1 cellular context compared by ENCODE assay signal in the genomic region with DNA sequence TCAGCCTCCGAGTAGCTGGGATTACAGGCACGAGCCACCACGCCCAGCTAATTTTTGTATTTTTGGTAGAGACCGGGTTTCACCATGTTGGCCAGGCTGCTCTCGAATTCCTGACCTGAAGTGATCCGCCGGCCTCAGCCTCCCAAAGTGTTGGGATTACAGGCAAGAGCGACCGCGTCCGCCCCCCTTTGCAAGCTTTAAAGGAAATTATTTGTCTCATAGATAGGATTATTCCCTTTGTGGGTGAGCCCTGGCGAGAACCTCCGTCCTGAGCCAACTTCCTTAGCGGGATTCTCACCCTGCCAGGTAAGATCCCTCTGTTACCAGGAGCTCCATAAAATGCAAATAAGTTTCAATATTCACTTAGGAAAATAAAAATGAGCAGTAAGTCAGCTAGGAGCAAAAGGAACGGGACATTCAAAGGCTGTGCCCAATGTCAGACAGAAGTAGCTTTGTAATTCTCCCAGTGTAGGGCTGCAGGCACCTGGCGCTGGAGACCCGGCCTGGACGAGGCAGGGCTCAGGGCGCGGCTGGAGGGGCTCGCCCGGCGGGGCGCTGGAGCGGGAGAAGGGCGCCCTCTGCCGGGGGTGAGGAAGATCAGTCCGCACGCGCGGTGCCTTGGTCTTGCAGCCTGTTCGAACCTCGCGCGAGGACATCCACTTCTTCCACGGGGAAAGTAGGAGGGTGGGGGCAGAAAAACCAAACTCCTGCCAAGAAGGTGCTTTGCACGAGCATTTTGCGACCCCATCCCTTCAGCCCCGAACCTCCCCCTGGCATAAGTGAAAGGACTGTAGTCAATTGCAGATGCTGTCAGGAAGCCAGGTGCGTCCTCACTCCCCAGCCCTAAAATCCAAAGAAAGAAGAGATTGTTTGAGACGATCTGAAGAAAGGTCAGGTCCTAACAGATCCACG.
TF ChIP-seq lines count a peak whose summit lies in the region.

No MANE protein-coding gene starts in this region.

TF ChIP-seq in GM12878, 131 proteins besides CTCF, POLR2A, EP300 and RAD21 (continued from another document):
- peak; percentile 78 for TF ChIP-seq SMC3 (IDR thresholded peaks at IDR 0.05; ENCODE audit: borderline replicate concordance, low read length)
- no peak for TF ChIP-seq SPI1 (IDR thresholded peaks at IDR 0.05; ENCODE audit: borderline replicate concordance, insufficient read depth, low read depth, low read length)
- TF ChIP-seq NR2C2 (IDR thresholded peaks at IDR 0.05; ENCODE audit: borderline replicate concordance, control insufficient read depth, insufficient read length, low read depth), result no peak
- no peak for TF ChIP-seq CHD4 (IDR thresholded peaks at IDR 0.05)
- TF ChIP-seq POU2F2 (IDR thresholded peaks at IDR 0.05; ENCODE audit: borderline replicate concordance, low read depth, low read length), result 0 out of 3 replicates have a peak, but pooled peaks have one; percentile 17
- TF ChIP-seq FOXM1 (IDR thresholded peaks at IDR 0.05; ENCODE audit: low read depth, low read length), result 0 out of 2 replicates have a peak, but pooled peaks have one; percentile 36
- TF ChIP-seq, protein P1, sequence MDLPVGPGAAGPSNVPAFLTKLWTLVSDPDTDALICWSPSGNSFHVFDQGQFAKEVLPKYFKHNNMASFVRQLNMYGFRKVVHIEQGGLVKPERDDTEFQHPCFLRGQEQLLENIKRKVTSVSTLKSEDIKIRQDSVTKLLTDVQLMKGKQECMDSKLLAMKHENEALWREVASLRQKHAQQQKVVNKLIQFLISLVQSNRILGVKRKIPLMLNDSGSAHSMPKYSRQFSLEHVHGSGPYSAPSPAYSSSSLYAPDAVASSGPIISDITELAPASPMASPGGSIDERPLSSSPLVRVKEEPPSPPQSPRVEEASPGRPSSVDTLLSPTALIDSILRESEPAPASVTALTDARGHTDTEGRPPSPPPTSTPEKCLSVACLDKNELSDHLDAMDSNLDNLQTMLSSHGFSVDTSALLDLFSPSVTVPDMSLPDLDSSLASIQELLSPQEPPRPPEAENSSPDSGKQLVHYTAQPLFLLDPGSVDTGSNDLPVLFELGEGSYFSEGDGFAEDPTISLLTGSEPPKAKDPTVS (IDR thresholded peaks at IDR 0.05; ENCODE audit: low read depth, low read length), result no peak
- TF ChIP-seq SREBF1 (IDR thresholded peaks at IDR 0.05; ENCODE audit: low read length), result no peak
- TF ChIP-seq, protein P2, sequence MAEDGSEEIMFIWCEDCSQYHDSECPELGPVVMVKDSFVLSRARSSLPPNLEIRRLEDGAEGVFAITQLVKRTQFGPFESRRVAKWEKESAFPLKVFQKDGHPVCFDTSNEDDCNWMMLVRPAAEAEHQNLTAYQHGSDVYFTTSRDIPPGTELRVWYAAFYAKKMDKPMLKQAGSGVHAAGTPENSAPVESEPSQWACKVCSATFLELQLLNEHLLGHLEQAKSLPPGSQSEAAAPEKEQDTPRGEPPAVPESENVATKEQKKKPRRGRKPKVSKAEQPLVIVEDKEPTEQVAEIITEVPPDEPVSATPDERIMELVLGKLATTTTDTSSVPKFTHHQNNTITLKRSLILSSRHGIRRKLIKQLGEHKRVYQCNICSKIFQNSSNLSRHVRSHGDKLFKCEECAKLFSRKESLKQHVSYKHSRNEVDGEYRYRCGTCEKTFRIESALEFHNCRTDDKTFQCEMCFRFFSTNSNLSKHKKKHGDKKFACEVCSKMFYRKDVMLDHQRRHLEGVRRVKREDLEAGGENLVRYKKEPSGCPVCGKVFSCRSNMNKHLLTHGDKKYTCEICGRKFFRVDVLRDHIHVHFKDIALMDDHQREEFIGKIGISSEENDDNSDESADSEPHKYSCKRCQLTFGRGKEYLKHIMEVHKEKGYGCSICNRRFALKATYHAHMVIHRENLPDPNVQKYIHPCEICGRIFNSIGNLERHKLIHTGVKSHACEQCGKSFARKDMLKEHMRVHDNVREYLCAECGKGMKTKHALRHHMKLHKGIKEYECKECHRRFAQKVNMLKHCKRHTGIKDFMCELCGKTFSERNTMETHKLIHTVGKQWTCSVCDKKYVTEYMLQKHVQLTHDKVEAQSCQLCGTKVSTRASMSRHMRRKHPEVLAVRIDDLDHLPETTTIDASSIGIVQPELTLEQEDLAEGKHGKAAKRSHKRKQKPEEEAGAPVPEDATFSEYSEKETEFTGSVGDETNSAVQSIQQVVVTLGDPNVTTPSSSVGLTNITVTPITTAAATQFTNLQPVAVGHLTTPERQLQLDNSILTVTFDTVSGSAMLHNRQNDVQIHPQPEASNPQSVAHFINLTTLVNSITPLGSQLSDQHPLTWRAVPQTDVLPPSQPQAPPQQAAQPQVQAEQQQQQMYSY (CRISPR knock-in tag; IDR thresholded peaks at IDR 0.05), result no peak
- TF ChIP-seq SIN3A (IDR thresholded peaks at IDR 0.05; ENCODE audit: low read depth, low read length), result peak; percentile 51; the same call in 1 of the 2 replicates
- TF ChIP-seq, protein P3, sequence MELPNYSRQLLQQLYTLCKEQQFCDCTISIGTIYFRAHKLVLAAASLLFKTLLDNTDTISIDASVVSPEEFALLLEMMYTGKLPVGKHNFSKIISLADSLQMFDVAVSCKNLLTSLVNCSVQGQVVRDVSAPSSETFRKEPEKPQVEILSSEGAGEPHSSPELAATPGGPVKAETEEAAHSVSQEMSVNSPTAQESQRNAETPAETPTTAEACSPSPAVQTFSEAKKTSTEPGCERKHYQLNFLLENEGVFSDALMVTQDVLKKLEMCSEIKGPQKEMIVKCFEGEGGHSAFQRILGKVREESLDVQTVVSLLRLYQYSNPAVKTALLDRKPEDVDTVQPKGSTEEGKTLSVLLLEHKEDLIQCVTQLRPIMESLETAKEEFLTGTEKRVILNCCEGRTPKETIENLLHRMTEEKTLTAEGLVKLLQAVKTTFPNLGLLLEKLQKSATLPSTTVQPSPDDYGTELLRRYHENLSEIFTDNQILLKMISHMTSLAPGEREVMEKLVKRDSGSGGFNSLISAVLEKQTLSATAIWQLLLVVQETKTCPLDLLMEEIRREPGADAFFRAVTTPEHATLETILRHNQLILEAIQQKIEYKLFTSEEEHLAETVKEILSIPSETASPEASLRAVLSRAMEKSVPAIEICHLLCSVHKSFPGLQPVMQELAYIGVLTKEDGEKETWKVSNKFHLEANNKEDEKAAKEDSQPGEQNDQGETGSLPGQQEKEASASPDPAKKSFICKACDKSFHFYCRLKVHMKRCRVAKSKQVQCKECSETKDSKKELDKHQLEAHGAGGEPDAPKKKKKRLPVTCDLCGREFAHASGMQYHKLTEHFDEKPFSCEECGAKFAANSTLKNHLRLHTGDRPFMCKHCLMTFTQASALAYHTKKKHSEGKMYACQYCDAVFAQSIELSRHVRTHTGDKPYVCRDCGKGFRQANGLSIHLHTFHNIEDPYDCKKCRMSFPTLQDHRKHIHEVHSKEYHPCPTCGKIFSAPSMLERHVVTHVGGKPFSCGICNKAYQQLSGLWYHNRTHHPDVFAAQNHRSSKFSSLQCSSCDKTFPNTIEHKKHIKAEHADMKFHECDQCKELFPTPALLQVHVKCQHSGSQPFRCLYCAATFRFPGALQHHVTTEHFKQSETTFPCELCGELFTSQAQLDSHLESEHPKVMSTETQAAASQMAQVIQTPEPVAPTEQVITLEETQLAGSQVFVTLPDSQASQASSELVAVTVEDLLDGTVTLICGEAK (IDR thresholded peaks at IDR 0.05; ENCODE audit: borderline replicate concordance), result no peak
- TF ChIP-seq BACH1 (IDR thresholded peaks at IDR 0.05; ENCODE audit: borderline replicate concordance), result peak; percentile 36; the same call in 1 of the 2 replicates
- TF ChIP-seq IKZF2 (IDR thresholded peaks at IDR 0.05), result no peak
- TF ChIP-seq CHD2 (IDR thresholded peaks at IDR 0.05; ENCODE audit: borderline replicate concordance, low read depth, low read length), result 0 out of 2 replicates have a peak, but pooled peaks have one; percentile 21
- no peak for TF ChIP-seq RCOR1 (conservative IDR thresholded peaks at IDR 0.05; ENCODE audit: low read depth, low read length)
- no peak for TF ChIP-seq BMI1 (IDR thresholded peaks at IDR 0.05; ENCODE audit: borderline replicate concordance)
- TF ChIP-seq, protein P4, sequence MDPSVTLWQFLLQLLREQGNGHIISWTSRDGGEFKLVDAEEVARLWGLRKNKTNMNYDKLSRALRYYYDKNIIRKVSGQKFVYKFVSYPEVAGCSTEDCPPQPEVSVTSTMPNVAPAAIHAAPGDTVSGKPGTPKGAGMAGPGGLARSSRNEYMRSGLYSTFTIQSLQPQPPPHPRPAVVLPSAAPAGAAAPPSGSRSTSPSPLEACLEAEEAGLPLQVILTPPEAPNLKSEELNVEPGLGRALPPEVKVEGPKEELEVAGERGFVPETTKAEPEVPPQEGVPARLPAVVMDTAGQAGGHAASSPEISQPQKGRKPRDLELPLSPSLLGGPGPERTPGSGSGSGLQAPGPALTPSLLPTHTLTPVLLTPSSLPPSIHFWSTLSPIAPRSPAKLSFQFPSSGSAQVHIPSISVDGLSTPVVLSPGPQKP (IDR thresholded peaks at IDR 0.05; ENCODE audit: low read depth, low read length), result peak; percentile 50
